Comparison of ENCODE assay signal across 1 cellular context in the genomic region with DNA sequence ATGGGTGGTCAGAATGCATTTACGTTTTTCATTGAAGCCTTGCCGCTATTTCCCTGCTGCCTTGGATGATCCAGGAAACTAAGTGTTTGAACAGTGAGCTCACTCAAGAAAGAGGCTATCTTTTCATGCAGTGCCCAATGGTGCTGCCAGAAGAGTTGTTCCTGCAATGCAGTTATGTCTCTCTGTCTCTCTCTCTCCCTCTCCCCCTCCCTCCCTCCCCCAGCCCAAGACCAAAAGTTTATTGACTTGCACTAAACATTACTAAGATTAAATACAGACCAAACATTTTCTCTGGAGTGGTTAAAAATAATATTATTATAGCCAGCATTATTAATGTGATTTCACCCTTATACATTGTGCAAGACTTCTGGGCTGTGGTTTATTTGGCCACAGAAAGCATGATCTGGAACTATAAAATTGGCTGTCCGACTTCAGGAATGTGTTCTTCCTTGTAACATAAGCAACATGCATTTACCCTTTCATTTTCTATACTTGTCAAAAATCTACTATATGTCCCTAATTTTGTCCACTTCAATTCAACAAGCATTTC.
TF ChIP-seq lines count a peak whose summit lies in the region.

No MANE protein-coding gene starts in this region.

TF ChIP-seq in K562, 482 proteins besides CTCF, POLR2A, EP300 and RAD21:
- TF ChIP-seq BMI1 (IDR thresholded peaks at IDR 0.05; ENCODE audit: low read length) (no peak), ZNF57 (CRISPR knock-in tag; IDR thresholded peaks at IDR 0.05) (no peak), ZNF695 (CRISPR knock-in tag; IDR thresholded peaks at IDR 0.05) (no peak), MNT (conservative IDR thresholded peaks at IDR 0.05) (no peak), CTBP1 (IDR thresholded peaks at IDR 0.05; ENCODE audit: borderline replicate concordance) (no peak), FOXK2 (conservative IDR thresholded peaks at IDR 0.05 in 1 of 2, IDR thresholded peaks at IDR 0.05 in 1 of 2; ENCODE audit: low read depth in 2 of 2) (no peak), ZNF354B (CRISPR knock-in tag; IDR thresholded peaks at IDR 0.05) (no peak), E2F6 (IDR thresholded peaks at IDR 0.05; ENCODE audit: borderline replicate concordance in 1 of 2, extremely low read depth in 1 of 2, insufficient read depth in 1 of 2, insufficient read length in 1 of 2, low read depth in 1 of 2, low read length in 1 of 2, poor library complexity in 1 of 2, severe bottlenecking in 1 of 2) (no peak), DPF2 (IDR thresholded peaks at IDR 0.05) (no peak), ZNF124 (CRISPR knock-in tag; IDR thresholded peaks at IDR 0.05) (no peak), CBX3 (IDR thresholded peaks at IDR 0.05; ENCODE audit: borderline replicate concordance in 1 of 2, low read length in 2 of 2) (no peak), MED1 (CRISPR knock-in tag; IDR thresholded peaks at IDR 0.05; ENCODE audit: borderline replicate concordance) (no peak), E2F8 (IDR thresholded peaks at IDR 0.05; ENCODE audit: low read depth, partially characterized antibody) (no peak), ZNF133 (CRISPR knock-in tag; IDR thresholded peaks at IDR 0.05) (no peak)
- TF ChIP-seq, protein P1, sequence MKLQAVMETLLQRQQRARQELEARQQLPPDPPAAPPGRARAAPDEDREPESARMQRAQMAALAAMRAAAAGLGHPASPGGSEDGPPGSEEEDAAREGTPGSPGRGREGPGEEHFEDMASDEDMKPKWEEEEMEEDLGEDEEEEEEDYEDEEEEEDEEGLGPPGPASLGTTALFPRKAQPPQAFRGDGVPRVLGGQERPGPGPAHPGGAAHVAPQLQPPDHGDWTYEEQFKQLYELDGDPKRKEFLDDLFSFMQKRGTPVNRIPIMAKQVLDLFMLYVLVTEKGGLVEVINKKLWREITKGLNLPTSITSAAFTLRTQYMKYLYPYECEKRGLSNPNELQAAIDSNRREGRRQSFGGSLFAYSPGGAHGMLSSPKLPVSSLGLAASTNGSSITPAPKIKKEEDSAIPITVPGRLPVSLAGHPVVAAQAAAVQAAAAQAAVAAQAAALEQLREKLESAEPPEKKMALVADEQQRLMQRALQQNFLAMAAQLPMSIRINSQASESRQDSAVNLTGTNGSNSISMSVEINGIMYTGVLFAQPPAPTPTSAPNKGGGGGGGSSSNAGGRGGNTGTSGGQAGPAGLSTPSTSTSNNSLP (IDR thresholded peaks at IDR 0.05; ENCODE audit: borderline replicate concordance, low read depth, low read length): no peak
- TF ChIP-seq, protein P2, sequence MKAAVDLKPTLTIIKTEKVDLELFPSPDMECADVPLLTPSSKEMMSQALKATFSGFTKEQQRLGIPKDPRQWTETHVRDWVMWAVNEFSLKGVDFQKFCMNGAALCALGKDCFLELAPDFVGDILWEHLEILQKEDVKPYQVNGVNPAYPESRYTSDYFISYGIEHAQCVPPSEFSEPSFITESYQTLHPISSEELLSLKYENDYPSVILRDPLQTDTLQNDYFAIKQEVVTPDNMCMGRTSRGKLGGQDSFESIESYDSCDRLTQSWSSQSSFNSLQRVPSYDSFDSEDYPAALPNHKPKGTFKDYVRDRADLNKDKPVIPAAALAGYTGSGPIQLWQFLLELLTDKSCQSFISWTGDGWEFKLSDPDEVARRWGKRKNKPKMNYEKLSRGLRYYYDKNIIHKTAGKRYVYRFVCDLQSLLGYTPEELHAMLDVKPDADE (conservative IDR thresholded peaks at IDR 0.05; ENCODE audit: control insufficient read depth, low read depth, low read length): no peak
